8 cellular contexts compared by ENCODE assay signal in the genomic region with DNA sequence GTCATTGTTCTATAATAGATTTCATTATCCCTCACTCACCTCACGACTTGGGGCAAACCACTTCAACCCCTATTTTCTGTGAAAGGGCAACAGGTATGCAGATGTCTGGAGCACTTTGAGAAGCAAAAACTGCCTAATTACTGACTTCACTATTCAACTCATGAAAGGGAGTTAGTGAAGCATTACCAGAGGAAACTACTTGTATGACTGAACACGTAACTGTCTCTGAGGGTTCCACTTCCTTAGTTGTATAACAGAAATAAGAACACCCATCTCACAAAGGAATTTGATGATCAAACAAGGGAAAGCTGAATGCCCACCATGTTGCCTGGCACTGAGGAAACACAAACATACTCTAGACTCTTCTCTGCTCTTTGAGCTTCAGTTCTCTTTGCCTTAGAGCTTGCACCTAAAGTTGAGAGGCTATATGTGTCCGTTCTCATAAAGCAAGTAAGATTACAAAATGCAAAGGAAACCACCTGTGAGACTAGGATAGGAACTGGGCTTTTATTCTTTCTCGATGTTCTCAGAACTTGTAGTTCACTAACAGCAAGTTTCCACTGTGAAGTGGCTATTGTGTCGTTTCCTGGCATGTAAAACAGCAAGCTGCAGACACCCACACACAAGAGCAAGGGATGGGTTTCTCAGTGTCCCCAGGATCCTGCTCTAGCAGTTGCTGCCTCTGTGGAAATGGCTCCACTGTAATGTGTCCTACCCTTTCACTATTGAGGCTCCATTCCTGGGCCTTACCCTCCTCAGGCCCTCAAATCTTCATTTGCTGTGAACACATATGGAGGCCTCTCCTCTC. TPM values are rescaled to one million over a fixed set of nuclear protein-coding genes. Genes with fewer than 3 reads are reported as not detected.
DNase-seq lines count a peak whose midpoint lies in the region; ATAC-seq and TF ChIP-seq lines count a peak whose summit lies in the region.

No MANE protein-coding gene starts in this region.

- peak overlapping the region; percentile 99 for H3K4me3 Mint-ChIP-seq in activated T-helper 2 cell treated with anti-CD3 and anti-CD28 coated beads, Interferon-gamma antibody, Interleukin-2, Interleukin-4, amounts not matched to agents 10 μg/mL and 5 μg/mL and 100 μg/mL, durations not matched to agents 14 hours and 24 hours and 36 hours (ENCODE audit: low read depth)

- intact Hi-C loops in activated T-helper 2 cell treated with anti-CD3 and anti-CD28 coated beads, Interferon-gamma antibody, Interleukin-2, Interleukin-4, amounts not matched to agents 10 μg/mL and 5 μg/mL and 100 μg/mL, durations not matched to agents 14 hours and 24 hours and 36 hours (cut with micrococcal nuclease) = loop anchor here (2.0 to 5.0 kb wide), 3 partner anchors 14 to 410 kb away; a partner anchor contains a TSS

- H3K9me3 Mint-ChIP-seq in activated T-helper 2 cell treated with anti-CD3 and anti-CD28 coated beads, Interferon-gamma antibody, Interleukin-2, Interleukin-4, amounts not matched to agents 10 μg/mL and 5 μg/mL and 100 μg/mL, durations not matched to agents 14 hours and 24 hours and 36 hours = no peaks in the 10 kb centered on the region

- H3K27ac Mint-ChIP-seq in activated T-helper 2 cell treated with anti-CD3 and anti-CD28 coated beads, Interferon-gamma antibody, Interleukin-2, Interleukin-4, amounts not matched to agents 10 μg/mL and 5 μg/mL and 100 μg/mL, durations not matched to agents 14 hours and 24 hours and 36 hours = peak overlapping the region; percentile 97

- peaks cover 4% of the 10 kb centered on the region for H3K9me3 ChIP-seq in DOHH2 (ENCODE audit: control insufficient read depth, insufficient read depth, low read length)

- peaks cover 25% of the 10 kb centered on the region for H4K20me1 ChIP-seq in DOHH2 (ENCODE audit: control insufficient read depth, insufficient read depth, low read depth, low read length)

- no peaks in the 10 kb centered on the region for H3K9me2 ChIP-seq in DOHH2 (replicated peaks; ENCODE audit: control insufficient read depth, low read length)

- H3K4me1 ChIP-seq in DOHH2 (ENCODE audit: control insufficient read depth, low read length) = peaks cover 70% of the 10 kb centered on the region

- no peak for TF ChIP-seq CTCF in DOHH2 (IDR thresholded peaks at IDR 0.05; ENCODE audit: low read depth, low read length, poor library complexity, severe bottlenecking)

- H3K4me1 Mint-ChIP-seq in activated T-helper 2 cell treated with anti-CD3 and anti-CD28 coated beads, Interferon-gamma antibody, Interleukin-2, Interleukin-4, amounts not matched to agents 10 μg/mL and 5 μg/mL and 100 μg/mL, durations not matched to agents 14 hours and 24 hours and 36 hours (ENCODE audit: low read depth) = peaks cover 56% of the 10 kb centered on the region

- H3K4me3 ChIP-seq in DOHH2 (ENCODE audit: low read length) = peak overlapping the region; percentile 90
- peak overlapping the region in 1 of 7 experiments; percentile 6 for H3K4me3 ChIP-seq in skin epidermis

- ATAC-seq in GM19397 (IDR thresholded peaks at IDR 0.05; ENCODE audit: unreplicated experiment) = peak; percentile 42
- ATAC-seq in HG03432 (IDR thresholded peaks at IDR 0.05; ENCODE audit: unreplicated experiment) = peak; percentile 61

- peaks cover 33% of the 10 kb centered on the region for H3K36me3 Mint-ChIP-seq in activated T-helper 2 cell treated with anti-CD3 and anti-CD28 coated beads, Interferon-gamma antibody, Interleukin-2, Interleukin-4, amounts not matched to agents 10 μg/mL and 5 μg/mL and 100 μg/mL, durations not matched to agents 14 hours and 24 hours and 36 hours (ENCODE audit: low read depth)

- peak overlapping the region; percentile 74 for H3K4me2 ChIP-seq in DOHH2 (ENCODE audit: low read length)

- peaks cover 83% of the 10 kb centered on the region for H3K79me2 ChIP-seq in DOHH2 (ENCODE audit: control insufficient read depth, low read length)

- peaks cover 41% of the 10 kb centered on the region for H3F3A ChIP-seq in DOHH2 (ENCODE audit: control insufficient read depth, insufficient read depth)

- peak overlapping the region; percentile 96 for H3K27ac ChIP-seq in DOHH2 (ENCODE audit: low read depth, low read length)
- peak overlapping the region in 14 of 21 experiments; percentile 7 to 93 (median 53) for H3K27ac ChIP-seq in skin epidermis

- peaks cover 11% of the 10 kb centered on the region for H3K27me3 Mint-ChIP-seq in activated T-helper 2 cell treated with anti-CD3 and anti-CD28 coated beads, Interferon-gamma antibody, Interleukin-2, Interleukin-4, amounts not matched to agents 10 μg/mL and 5 μg/mL and 100 μg/mL, durations not matched to agents 14 hours and 24 hours and 36 hours (ENCODE audit: low read depth)

- peak; percentile 35 for DNase-seq in activated T-helper 2 cell treated with anti-CD3 and anti-CD28 coated beads, Interferon-gamma antibody, Interleukin-2, Interleukin-4, amounts not matched to agents 10 μg/mL and 5 μg/mL and 100 μg/mL, durations not matched to agents 14 hours and 24 hours and 36 hours (ENCODE audit: low spot score)
- DNase-seq in NCI-H524 (lab: John Stamatoyannopoulos, UW) (no peak), SIG-M5 (lab: John Stamatoyannopoulos, UW) (no peak), DMS53 treated with DMSO at 0.1 percent for 48 hours (lab: John Stamatoyannopoulos, UW; ENCODE audit: unreplicated experiment) (no peak)

- no peaks in the 10 kb centered on the region for H3K27me3 ChIP-seq in DOHH2 (ENCODE audit: control insufficient read depth, low read length)

- H3K36me3 ChIP-seq in DOHH2 (ENCODE audit: control insufficient read depth, low read length) = peaks cover 77% of the 10 kb centered on the region

RNA-seq across cellular contexts. Expression of a gene that starts 2.6 kb away (rescaled TPM):
- total RNA-seq in activated T-helper 2 cell treated with anti-CD3 and anti-CD28 coated beads, Interferon-gamma antibody, Interleukin-2, Interleukin-4, amounts not matched to agents 10 μg/mL and 5 μg/mL and 100 μg/mL, durations not matched to agents 14 hours and 24 hours and 36 hours = 41.8 and 43.8 TPM in 2 replicates
